ENCODE assay signal across 18 cellular contexts in genomic region chr4:75016472-75016871, GRCh38.
DNase-seq lines count a peak whose midpoint lies in the region; ATAC-seq, FAIRE-seq and TF ChIP-seq lines count a peak whose summit lies in the region.
"Had no signal": no experiment of that assay in that cellular context is flagged by ENCODE, and none has a peak within 500 bp of the region (broad histone marks: within the 10 kb centered on the region; RNA-seq: fewer than 3 reads in every experiment).

No MANE protein-coding gene starts in this region.

- H3K27me3 ChIP-seq in K562 (ENCODE audit: control insufficient read depth in 2 of 2, insufficient read depth in 2 of 2, low read length in 2 of 2) (peaks cover 4 to 6% of the 10 kb centered on the region in 2 experiments; a peak in 3 of 5 replicates), right atrium auricular region (no peaks in the 10 kb centered on the region)

- in situ Hi-C loops in K562 (cut with MboI), result no loop called here

- no peaks in the 10 kb centered on the region for H3K9me3 ChIP-seq in K562 (replicated peaks; ENCODE audit: control insufficient read depth, insufficient read depth, low read depth, low read length)
- H3K9me3 ChIP-seq in right atrium auricular region, result no peaks in the 10 kb centered on the region

- H3K4me1 Mint-ChIP-seq in activated CD8-positive, alpha-beta T cell treated with anti-CD3 and anti-CD28 coated beads, Interleukin-2, amount 10 ng/mL, durations not matched to agents 7 days and 5 days (ENCODE audit: low read depth), result no peaks in the 10 kb centered on the region
- H3K4me1 Mint-ChIP-seq: CD4-positive, alpha-beta memory T cell had no signal

- POLR2A ChIA-PET in K562 (lab: Yijun Ruan, JAX), result no interaction called here
- POLR2A ChIA-PET in activated CD8-positive, alpha-beta T cell treated with anti-CD3 and anti-CD28 coated beads, Interleukin-2, amount 10 ng/mL, durations not matched to agents 7 days and 5 days (lab: Charles Lee), result no interaction called here

- H3K36me3 ChIP-seq in K562 (ENCODE audit: control insufficient read depth, insufficient read depth, low read length) (no peaks in the 10 kb centered on the region), right atrium auricular region (peaks cover 21% of the 10 kb centered on the region)

- no peaks in the 10 kb centered on the region for H3K79me2 ChIP-seq in K562 (ENCODE audit: control insufficient read depth, insufficient read depth, low read length)

- no peak for TF ChIP-seq CTCF in K562 (IDR thresholded peaks at IDR 0.05 in 2 of 3, conservative IDR thresholded peaks at IDR 0.05 in 1 of 3; ENCODE audit: insufficient read depth in 2 of 3, low read depth in 1 of 3, low read length in 3 of 3)
- TF ChIP-seq CTCF in right atrium auricular region (IDR thresholded peaks at IDR 0.05), result no peak

- peak; percentile 14 for FAIRE-seq in GM12892 (lab: Jason Lieb, UNC)
- no peak for FAIRE-seq in K562 (lab: Jason Lieb, UNC)
- FAIRE-seq: RCC 7860 had no signal

- no peaks in the 10 kb centered on the region for H3K36me3 Mint-ChIP-seq in activated CD8-positive, alpha-beta T cell treated with anti-CD3 and anti-CD28 coated beads, Interleukin-2, amount 10 ng/mL, durations not matched to agents 7 days and 5 days (ENCODE audit: low read depth)
- H3K36me3 Mint-ChIP-seq: CD4-positive, alpha-beta memory T cell had no signal

- no peak overlapping the region for H3K9ac ChIP-seq in K562 (ENCODE audit: insufficient read depth in 1 of 2, low read depth in 2 of 2, low read length in 2 of 2)
- H3K9ac ChIP-seq: GM23248 had no signal

- H2AFZ ChIP-seq in K562 (ENCODE audit: low read depth, low read length), result no peak overlapping the region
- H2AFZ ChIP-seq: GM23248 had no signal

- DNase-seq in GM12892 (ENCODE audit: insufficient read length) (no peak), K562 (ENCODE audit: extremely low read depth in 1 of 4, low spot score in 3 of 4) (no peak), right atrium auricular region (ENCODE audit: low spot score) (no peak), mucosa of gallbladder (ENCODE audit: low spot score) (peak; percentile 29), NCI-H146 treated with DMSO at 0.1 percent for 48 hours (lab: John Stamatoyannopoulos, UW; ENCODE audit: unreplicated experiment) (no peak), SHP77 (lab: John Stamatoyannopoulos, UW) (no peak), middle frontal gyrus (ENCODE audit: extremely low spot score, low spot score) (no peak)
- no peak for DNase-seq in activated CD8-positive, alpha-beta T cell treated with anti-CD3 and anti-CD28 coated beads, Interleukin-2, amount 10 ng/mL, durations not matched to agents 7 days and 5 days
- DNase-seq: CD4-positive, alpha-beta memory T cell; GM23248; KBM-7; NCI-H1436; NCI-H2081; NCI-H510A; NCI-H82; SIG-M5 had no signal

- TF ChIP-seq POLR2A in GM12892 (IDR thresholded peaks at IDR 0.05; ENCODE audit: low read depth, low read length) (no peak), K562 (conservative IDR thresholded peaks at IDR 0.05) (no peak)

- WGBS in K562 (ENCODE audit: insufficient coverage, low coverage, missing lambda C conversion rate), result 1% methylated on average over 6 of the region's 6 CpGs

- no peaks in the 10 kb centered on the region for H3K27me3 Mint-ChIP-seq in activated CD8-positive, alpha-beta T cell treated with anti-CD3 and anti-CD28 coated beads, Interleukin-2, amount 10 ng/mL, durations not matched to agents 7 days and 5 days (ENCODE audit: low read depth)
- H3K27me3 Mint-ChIP-seq: CD4-positive, alpha-beta memory T cell had no signal

- H3K4me3 ChIP-seq in K562 (no peak overlapping the region), right atrium auricular region (no peak overlapping the region)
- H3K4me3 ChIP-seq: GM23248 had no signal

- no peak for TF ChIP-seq RAD21 in K562 (CRISPR knock-in tag; conservative IDR thresholded peaks at IDR 0.05 in 1 of 2, IDR thresholded peaks at IDR 0.05 in 1 of 2)

- no peak for TF ChIP-seq EP300 in K562 (IDR thresholded peaks at IDR 0.05; ENCODE audit: low read length)

- H3K27ac ChIP-seq in K562 (ENCODE audit: extremely low read depth, low read depth, low read length), result no peak overlapping the region
- peak overlapping the region; percentile 39 to 68 for H3K27ac ChIP-seq in right atrium auricular region
- H3K27ac ChIP-seq: GM23248 had no signal

- ATAC-seq in K562, result no peak
- ATAC-seq in activated CD8-positive, alpha-beta T cell treated with anti-CD3 and anti-CD28 coated beads, Interleukin-2, amount 10 ng/mL, durations not matched to agents 7 days and 5 days, result no peak
- ATAC-seq: HCT116 had no signal

- no TSS peak for BruUV-seq in K562 (replicated peaks; lab: Mats Ljungman, UMichigan)

- CTCF ChIA-PET in K562 (lab: Yijun Ruan, JAX; ENCODE audit: low intra/inter-chr PET ratio), result no interaction called here
- CTCF ChIA-PET in activated CD8-positive, alpha-beta T cell treated with anti-CD3 and anti-CD28 coated beads, Interleukin-2, amount 10 ng/mL, durations not matched to agents 7 days and 5 days (lab: Charles Lee), result no interaction called here

- H3K4me3 Mint-ChIP-seq in activated CD8-positive, alpha-beta T cell treated with anti-CD3 and anti-CD28 coated beads, Interleukin-2, amount 10 ng/mL, durations not matched to agents 7 days and 5 days, result no peak overlapping the region
- H3K4me3 Mint-ChIP-seq: CD4-positive, alpha-beta memory T cell had no signal

- intact Hi-C loops in K562 (cut with micrococcal nuclease), result no loop called here

- no peak overlapping the region for H3K27ac Mint-ChIP-seq in activated CD8-positive, alpha-beta T cell treated with anti-CD3 and anti-CD28 coated beads, Interleukin-2, amount 10 ng/mL, durations not matched to agents 7 days and 5 days
- H3K27ac Mint-ChIP-seq: CD4-positive, alpha-beta memory T cell had no signal

- H4K20me1 ChIP-seq in K562 (replicated peaks; ENCODE audit: control insufficient read depth, insufficient read depth, low read length), result no peaks in the 10 kb centered on the region

- H3K4me1 ChIP-seq in K562 (replicated peaks in 1 of 2; ENCODE audit: control insufficient read depth in 2 of 2, insufficient read depth in 2 of 2, low read length in 2 of 2), result no peaks in the 10 kb centered on the region
- H3K4me1 ChIP-seq in right atrium auricular region, result peaks cover 0 to 16% of the 10 kb centered on the region in 2 donors

- no peaks in the 10 kb centered on the region for H3K9me1 ChIP-seq in K562 (ENCODE audit: control insufficient read depth, insufficient read depth, low read length)

- no peak overlapping the region for H3K4me2 ChIP-seq in K562 (ENCODE audit: insufficient read depth, low read length)

- no peaks in the 10 kb centered on the region for H3K9me3 Mint-ChIP-seq in activated CD8-positive, alpha-beta T cell treated with anti-CD3 and anti-CD28 coated beads, Interleukin-2, amount 10 ng/mL, durations not matched to agents 7 days and 5 days (ENCODE audit: insufficient read depth)

TF ChIP-seq in K562, 482 proteins besides CTCF, POLR2A, EP300 and RAD21:
- peak; percentile 63; the same call in 1 of the 2 replicates for TF ChIP-seq SPI1 (IDR thresholded peaks at IDR 0.05; ENCODE audit: borderline replicate concordance, low read depth, low read length)
- no peak for TF ChIP-seq RBM25 (IDR thresholded peaks at IDR 0.05; ENCODE audit: low read depth, low read length, severe bottlenecking)
